ENCODE assay signal across 8 cellular contexts in genomic region chr16:20385844-20386832, GRCh38. TPM values are rescaled to one million over a fixed set of nuclear protein-coding genes. Genes with fewer than 3 reads are reported as not detected.
DNase-seq lines count a peak whose midpoint lies in the region; ATAC-seq, FAIRE-seq and TF ChIP-seq lines count a peak whose summit lies in the region.

No MANE protein-coding gene starts in this region.

- TF ChIP-seq POLR2A in body of pancreas (IDR thresholded peaks at IDR 0.05), result no peak

- intact Hi-C loops in body of pancreas (cut with DNase I), result loop anchor here (5.0 kb wide), 1 partner anchor 479 kb away; no protein-coding TSS in a partner anchor

- ATAC-seq in body of pancreas, result peak; percentile 78
- no peak for ATAC-seq in HG03457 (IDR thresholded peaks at IDR 0.05; ENCODE audit: unreplicated experiment)

- 10 to 11% methylated on average over 26 to 30 of the region's 30 CpGs for WGBS in body of pancreas, 2 donors

- no peak overlapping the region for H3K4me3 ChIP-seq in body of pancreas
- H3K4me3 ChIP-seq in iPS-11a (ENCODE audit: low read depth, low read length), result peak overlapping the region; percentile 33

- peaks cover 28% of the 10 kb centered on the region for H3K4me1 ChIP-seq in body of pancreas

- no peaks in the 10 kb centered on the region for H3K9me3 ChIP-seq in body of pancreas

- peak overlapping the region in 3 of 4 donors; percentile 53 to 69 (median 53) for H3K27ac ChIP-seq in body of pancreas

- H3K36me3 ChIP-seq in body of pancreas (replicated peaks in 1 of 2; ENCODE audit: insufficient read depth in 1 of 2, low read depth in 2 of 2), result no peaks in the 10 kb centered on the region

- FAIRE-seq in RCC 7860 (lab: Jason Lieb, UNC), result no peak

- no peaks in the 10 kb centered on the region for H3K27me3 ChIP-seq in body of pancreas

- TF ChIP-seq CTCF in LNCAP (IDR thresholded peaks at IDR 0.05) (peak; percentile 91), body of pancreas (IDR thresholded peaks at IDR 0.05) (peak; percentile 75 to 92 (median 83))

- peak; percentile 55 for DNase-seq in Daoy (ENCODE audit: low read depth)
- DNase-seq in T-helper 2 cell, result peak in 4 of 5 experiments; percentile 17 to 32 (median 20)
- DNase-seq in body of pancreas, result peak; percentile 83 to 91 (median 88)
- peak; percentile 36 to 50 for DNase-seq in stimulated activated CD4-positive, alpha-beta T cell treated with anti-CD3 and anti-CD28 coated beads, Interleukin-12 subunit alpha, Interleukin-12 subunit beta, amount 100 ng/mL, for 24 hours (ENCODE audit: low read depth in 2 of 2)
- no peak for DNase-seq in RCC 7860 (ENCODE audit: low spot score)

RNA-seq across cellular contexts. Expression of gene PDILT, which starts 18.4 kb away (rescaled TPM):
- total RNA-seq in Daoy (2014; rRNA removed; shearing (Covaris generic)), result 0.18 TPM in 1 of 2 replicates, not detected in the other
- total RNA-seq in body of pancreas, result not detected

RNA-seq across cellular contexts. Expression of gene ACSM5, which starts 23.2 kb away (rescaled TPM):
- 0.91 and 3.2 TPM in 2 replicates for total RNA-seq in Daoy (2014; rRNA removed; shearing (Covaris generic))
- total RNA-seq in body of pancreas, result 10 to 100 TPM in 1 of 2 donors, 1 to 10 TPM in 1; 2.3 to 11.5 TPM

RNA-seq across cellular contexts. Expression of gene UMOD, which starts 33.6 kb away (rescaled TPM):
- not detected in 2 replicates for total RNA-seq in Daoy (2014; rRNA removed; shearing (Covaris generic))
- total RNA-seq in body of pancreas, result 10 to 100 TPM; 12.7 to 31.3 TPM

RNA-seq across cellular contexts. Expression of gene GP2, which starts 58.8 kb away (rescaled TPM):
- not detected in 2 replicates for total RNA-seq in Daoy (2014; rRNA removed; shearing (Covaris generic))
- total RNA-seq in body of pancreas, result over 10,000 TPM; 12,053 to 14,662 TPM

Comparison
In these comparisons a context has a peak if more than half of its experiments do, and no peak if none do; other contexts are left out.
1. RNA of gene UMOD, which starts 33.6 kb away (total RNA-seq): 12.7 to 31.3 TPM in body of pancreas; not detected in Daoy; every median in the first group is over 10 times any median in the second.